ENCODE assay signal across 21 cellular contexts in the genomic region with DNA sequence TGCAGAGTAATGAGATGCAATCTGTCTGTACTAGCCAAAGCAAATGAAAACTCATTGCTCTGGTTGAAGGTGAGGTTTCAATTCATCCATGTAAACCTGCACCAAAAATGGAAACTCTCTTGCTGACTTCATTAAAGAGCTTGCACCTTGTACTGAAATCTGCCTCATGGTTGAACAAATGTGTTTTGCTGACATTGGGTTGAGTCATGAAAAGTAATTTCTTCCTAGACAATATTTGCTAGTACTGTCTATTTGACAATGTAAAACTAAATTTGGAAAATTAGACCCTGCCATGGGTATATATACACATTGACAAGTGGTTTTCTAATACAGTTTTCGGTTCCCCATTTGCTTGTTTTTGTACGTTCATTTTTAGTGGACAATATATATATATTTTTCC. TPM values are rescaled to one million over a fixed set of nuclear protein-coding genes. Genes with fewer than 3 reads are reported as not detected.
DNase-seq lines count a peak whose midpoint lies in the region; ATAC-seq, FAIRE-seq and TF ChIP-seq lines count a peak whose summit lies in the region.
"Had no signal": no experiment of that assay in that cellular context is flagged by ENCODE, and none has a peak within 500 bp of the region (broad histone marks: within the 10 kb centered on the region; RNA-seq: fewer than 3 reads in every experiment).

No MANE protein-coding gene starts in this region.

- DNase-seq in CD1c-positive myeloid dendritic cell (ENCODE audit: extremely low spot score) = no peak
- no peak for DNase-seq in mucosa of gallbladder (ENCODE audit: low spot score)
- DNase-seq in erythroblast (lab: John Stamatoyannopoulos, UW) = no peak
- no peak for DNase-seq in GM12892 (ENCODE audit: insufficient read length)
- DNase-seq: COR-L47, DMS 273 treated with DMSO at 0.1 percent for 48 hours, DND-41, NCI-H1417, NCI-H187 treated with DMSO at 0.1 percent for 48 hours, NCI-H226, NCI-H524, NCI-H82, PC-9, SJCRH30 had no signal

- ATAC-seq in GM18868 (IDR thresholded peaks at IDR 0.05; ENCODE audit: unreplicated experiment) (peak; percentile 84), GM19467 (IDR thresholded peaks at IDR 0.05; ENCODE audit: unreplicated experiment) (peak; percentile 45), HG03432 (IDR thresholded peaks at IDR 0.05; ENCODE audit: unreplicated experiment) (peak; percentile 48)
- ATAC-seq: GM23338, HCT116 had no signal

- no peak for FAIRE-seq in GM12892 (lab: Jason Lieb, UNC)

- TF ChIP-seq POLR2A in erythroblast (IDR thresholded peaks at IDR 0.05; ENCODE audit: low read length) (no peak), GM12892 (IDR thresholded peaks at IDR 0.05; ENCODE audit: low read depth, low read length) (no peak)

RNA-seq across cellular contexts. Expression of a gene that starts 33.3 kb away (rescaled TPM):
- total RNA-seq in mucosa of gallbladder = 2.0 TPM
- 0.49 TPM for polyA plus RNA-seq in GM12892 (2012; ENCODE audit: missing spikeins)
- total RNA-seq: T-helper 1 cell treated with Interleukin-12 subunit alpha and Interleukin-12 subunit beta and Interleukin-4 antibody, amounts not matched to agents 30 ng/mL and 1 ng/mL, for 36 hours had no signal
- polyA plus RNA-seq: CD14-positive monocyte had no signal
